In the genomic region with DNA sequence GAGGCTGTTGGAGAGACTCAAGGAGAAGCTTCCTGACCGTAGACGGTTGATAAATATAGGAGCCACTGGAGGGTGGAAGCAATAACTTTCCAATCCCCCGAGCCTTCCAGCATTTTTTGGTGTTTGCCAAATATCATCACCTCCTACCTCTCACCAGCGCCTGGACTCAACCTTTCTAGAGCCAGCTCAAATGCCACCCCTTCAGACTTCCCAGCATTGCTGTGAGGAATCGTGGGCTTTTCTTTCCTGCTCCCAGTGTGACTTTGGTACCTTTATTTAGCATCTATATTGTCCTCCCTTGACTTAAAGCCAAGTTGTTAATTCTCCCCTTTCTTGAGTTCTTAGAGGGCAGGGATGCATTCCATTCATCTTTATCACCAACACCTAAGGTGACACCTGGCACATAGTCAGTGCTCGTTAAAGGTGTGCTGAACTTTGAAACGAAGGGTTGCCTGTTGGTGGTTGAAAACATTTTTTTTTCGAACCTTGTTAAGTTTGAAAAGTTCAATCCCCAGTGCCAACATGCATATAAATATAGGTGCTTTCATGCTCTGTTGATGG, we compare ENCODE assay signal across 28 cellular contexts. TPM values are rescaled to one million over a fixed set of nuclear protein-coding genes. Genes with fewer than 3 reads are reported as not detected.
DNase-seq lines count a peak whose midpoint lies in the region; ATAC-seq and TF ChIP-seq lines count a peak whose summit lies in the region.
"Had no signal": no experiment of that assay in that cellular context is flagged by ENCODE, and none has a peak within 500 bp of the region (broad histone marks: within the 10 kb centered on the region; RNA-seq: fewer than 3 reads in every experiment).

No MANE protein-coding gene starts in this region.

- no peaks in the 10 kb centered on the region for H3K27me3 ChIP-seq in spleen (replicated peaks in 1 of 7)
- H3K27me3 ChIP-seq: SJSA1 had no signal

- no peaks in the 10 kb centered on the region for H3K9me3 ChIP-seq in spleen
- H3K9me3 ChIP-seq: prostate gland, SJSA1 had no signal

- no peak for TF ChIP-seq POLR2A in spleen (IDR thresholded peaks at IDR 0.05)

- WGBS in spleen, 5 donors: 77 to 91% (median 82%) methylated on average over 7 to 8 of the region's 8 CpGs

- peaks cover 7% of the 10 kb centered on the region for H3K9me3 Mint-ChIP-seq in activated CD4-positive, alpha-beta T cell treated with anti-CD3 and anti-CD28 coated beads for 36 hours (ENCODE audit: low read depth)
- no peaks in the 10 kb centered on the region for H3K9me3 Mint-ChIP-seq in IgD-negative memory B cell
- peaks cover 11% of the 10 kb centered on the region for H3K9me3 Mint-ChIP-seq in activated naive CD8-positive, alpha-beta T cell treated with anti-CD3 and anti-CD28 coated beads, Interleukin-2, amount 50 U/mL, for 24 hours
- no peaks in the 10 kb centered on the region for H3K9me3 Mint-ChIP-seq in osteocyte (ENCODE audit: unreplicated experiment)
- H3K9me3 Mint-ChIP-seq: brain; dendritic cell treated with granulocyte-macrophage colony-stimulating factor and Interleukin-4, amounts not matched to agents 40 ng/mL and 50 ng/mL, for 4 days; HFFc6 had no signal

- no peak for ATAC-seq in activated CD4-positive, alpha-beta T cell treated with anti-CD3 and anti-CD28 coated beads for 36 hours
- no peak for ATAC-seq in activated naive CD8-positive, alpha-beta T cell treated with anti-CD3 and anti-CD28 coated beads, Interleukin-2, amount 50 U/mL, for 24 hours
- ATAC-seq in GM19467 (IDR thresholded peaks at IDR 0.05; ENCODE audit: unreplicated experiment): no peak
- ATAC-seq: Panc1 had no signal

- H3K4me1 ChIP-seq in spleen: peaks cover 15 to 90% (median 38%) of the 10 kb centered on the region in 6 donors
- H3K4me1 ChIP-seq: BE2C, prostate gland, SJSA1 had no signal

- intact Hi-C loops in activated CD4-positive, alpha-beta T cell treated with anti-CD3 and anti-CD28 coated beads for 36 hours (cut with DNase I, micrococcal nuclease): loop anchor here in 1 of 2 experiments (5.0 to 10.0 kb wide), 2 partner anchors 503 to 826 kb away; no protein-coding TSS in a partner anchor
- intact Hi-C loops in spleen (cut with DNase I; ENCODE audit: low total_unique reads): no loop called here

- peak overlapping the region; percentile 97 for H3K27ac Mint-ChIP-seq in activated CD4-positive, alpha-beta T cell treated with anti-CD3 and anti-CD28 coated beads for 36 hours
- peak overlapping the region; percentile 93 to 100 (median 99) for H3K27ac Mint-ChIP-seq in IgD-negative memory B cell
- peak overlapping the region; percentile 97 for H3K27ac Mint-ChIP-seq in activated naive CD8-positive, alpha-beta T cell treated with anti-CD3 and anti-CD28 coated beads, Interleukin-2, amount 50 U/mL, for 24 hours
- H3K27ac Mint-ChIP-seq in osteocyte (ENCODE audit: unreplicated experiment): no peak overlapping the region
- H3K27ac Mint-ChIP-seq: brain; dendritic cell treated with granulocyte-macrophage colony-stimulating factor and Interleukin-4, amounts not matched to agents 40 ng/mL and 50 ng/mL, for 4 days; HFFc6 had no signal

- H3K36me3 ChIP-seq in spleen: no peaks in the 10 kb centered on the region
- H3K36me3 ChIP-seq: BE2C, prostate gland, SJSA1 had no signal

- peaks cover 99% of the 10 kb centered on the region for H3K4me1 Mint-ChIP-seq in activated CD4-positive, alpha-beta T cell treated with anti-CD3 and anti-CD28 coated beads for 36 hours
- H3K4me1 Mint-ChIP-seq in IgD-negative memory B cell: peaks cover 30 to 54% (median 40%) of the 10 kb centered on the region in 3 donors
- H3K4me1 Mint-ChIP-seq in activated naive CD8-positive, alpha-beta T cell treated with anti-CD3 and anti-CD28 coated beads, Interleukin-2, amount 50 U/mL, for 24 hours: peaks cover 100% of the 10 kb centered on the region
- H3K4me1 Mint-ChIP-seq in osteocyte (ENCODE audit: unreplicated experiment): peaks cover 2% of the 10 kb centered on the region
- H3K4me1 Mint-ChIP-seq: brain, neural crest cell had no signal

- no peaks in the 10 kb centered on the region for H3K27me3 Mint-ChIP-seq in activated CD4-positive, alpha-beta T cell treated with anti-CD3 and anti-CD28 coated beads for 36 hours
- H3K27me3 Mint-ChIP-seq in IgD-negative memory B cell (no peaks in the 10 kb centered on the region), osteocyte (ENCODE audit: unreplicated experiment) (peaks cover 22% of the 10 kb centered on the region)
- H3K27me3 Mint-ChIP-seq in activated naive CD8-positive, alpha-beta T cell treated with anti-CD3 and anti-CD28 coated beads, Interleukin-2, amount 50 U/mL, for 24 hours: no peaks in the 10 kb centered on the region

- peaks cover 18% of the 10 kb centered on the region for H3K36me3 Mint-ChIP-seq in activated CD4-positive, alpha-beta T cell treated with anti-CD3 and anti-CD28 coated beads for 36 hours (ENCODE audit: low read depth)
- H3K36me3 Mint-ChIP-seq in IgD-negative memory B cell: peaks cover 3% of the 10 kb centered on the region
- H3K36me3 Mint-ChIP-seq in activated naive CD8-positive, alpha-beta T cell treated with anti-CD3 and anti-CD28 coated beads, Interleukin-2, amount 50 U/mL, for 24 hours (ENCODE audit: low read depth): peaks cover 11% of the 10 kb centered on the region
- H3K36me3 Mint-ChIP-seq in osteocyte (ENCODE audit: unreplicated experiment): no peaks in the 10 kb centered on the region
- H3K36me3 Mint-ChIP-seq: brain had no signal

- H3K27ac ChIP-seq in spleen: peak overlapping the region in 2 of 8 donors; percentile 72 to 90
- H3K27ac ChIP-seq: prostate gland, SJSA1 had no signal

- POLR2A ChIA-PET in activated CD4-positive, alpha-beta T cell treated with anti-CD3 and anti-CD28 coated beads for 36 hours (lab: Charles Lee): interaction anchor here (0.7 to 1.5 kb wide), 2 partner anchors 34 to 60 kb away, joined by 4 to 6 read pairs; no protein-coding TSS in a partner anchor

- DNase-seq in activated CD4-positive, alpha-beta T cell treated with anti-CD3 and anti-CD28 coated beads for 36 hours: no peak
- no peak for DNase-seq in activated CD4-positive, alpha-beta T cell treated with anti-CD3 and anti-CD28 coated beads for 48 hours
- DNase-seq in activated naive CD8-positive, alpha-beta T cell treated with anti-CD3 and anti-CD28 coated beads, Interleukin-2, amount 50 U/mL, for 24 hours: no peak
- DNase-seq in osteocyte (ENCODE audit: extremely low spot score, unreplicated experiment) (peak; percentile 36), spleen (no peak), UCSD-AML1 (lab: John Stamatoyannopoulos, UW; ENCODE audit: unreplicated experiment) (no peak)
- DNase-seq: 8988T; activated CD4-positive, alpha-beta T cell treated with anti-CD3 and anti-CD28 coated beads for 4 hours; activated gamma-delta T cell; BE2C; foreskin melanocyte; GDM1; HFFc6; kidney glomerular epithelial cell; NCI-H1436 treated with DMSO at 0.1 percent for 48 hours; stimulated activated CD4-positive, alpha-beta T cell treated with anti-CD3 and anti-CD28 coated beads, Interleukin-4, amount 100 ng/mL, for 24 hours; T1000 had no signal

- CTCF ChIA-PET in activated CD4-positive, alpha-beta T cell treated with anti-CD3 and anti-CD28 coated beads for 36 hours (lab: Charles Lee): interaction anchor here (0.8 to 1.5 kb wide), 6 partner anchors 15 to 44 kb away, joined by 3 to 5 read pairs (median 4); no protein-coding TSS in a partner anchor

- TF ChIP-seq CTCF in osteocyte (IDR thresholded peaks at IDR 0.05) (no peak), spleen (IDR thresholded peaks at IDR 0.05 in 8 of 11, conservative IDR thresholded peaks at IDR 0.05 in 3 of 11) (no peak)

- no peak overlapping the region for H3K4me3 Mint-ChIP-seq in activated CD4-positive, alpha-beta T cell treated with anti-CD3 and anti-CD28 coated beads for 36 hours
- peak overlapping the region in 1 of 4 donors; percentile 25 for H3K4me3 Mint-ChIP-seq in IgD-negative memory B cell
- no peak overlapping the region for H3K4me3 Mint-ChIP-seq in activated naive CD8-positive, alpha-beta T cell treated with anti-CD3 and anti-CD28 coated beads, Interleukin-2, amount 50 U/mL, for 24 hours
- no peak overlapping the region for H3K4me3 Mint-ChIP-seq in osteocyte (ENCODE audit: unreplicated experiment)
- H3K4me3 Mint-ChIP-seq: brain; dendritic cell treated with granulocyte-macrophage colony-stimulating factor and Interleukin-4, amounts not matched to agents 40 ng/mL and 50 ng/mL, for 4 days; HFFc6; neural crest cell had no signal

- H3K4me3 ChIP-seq in spleen: no peak overlapping the region
- H3K4me3 ChIP-seq: prostate gland, SJSA1, skin epidermis had no signal

RNA-seq across cellular contexts. Expression of a gene that starts 35.3 kb away (rescaled TPM):
- 100 to 1,000 TPM; 325 to 389 TPM for total RNA-seq in activated CD4-positive, alpha-beta T cell treated with anti-CD3 and anti-CD28 coated beads for 36 hours
- polyA plus RNA-seq in IgD-negative memory B cell: 257 TPM
- 0.21 TPM in 1 of 2 replicates, not detected in the other for total RNA-seq in osteocyte
- total RNA-seq in spleen: 10 to 100 TPM; 31.9 to 77.4 (median 49.9) TPM
- polyA plus RNA-seq in spleen: 10 to 100 TPM; 29.0 to 79.1 (median 63.5) TPM
- total RNA-seq: epithelial cell of proximal tubule, HFFc6, M059J, SJSA1 had no signal

RNA-seq across cellular contexts. Expression of a gene that starts 47.1 kb away (rescaled TPM):
- total RNA-seq in activated CD4-positive, alpha-beta T cell treated with anti-CD3 and anti-CD28 coated beads for 36 hours: 100 to 1,000 TPM in 1 of 2 experiments, 10 to 100 TPM in 1; 99.7 to 122 TPM
- polyA plus RNA-seq in IgD-negative memory B cell (221 TPM), spleen (10 to 100 TPM; 74.2 to 79.6 (median 79.1) TPM)
- total RNA-seq in osteocyte (137 and 145 TPM in 2 replicates), spleen (100 to 1,000 TPM in 4 of 7 donors, 10 to 100 TPM in 3; 76.3 to 126 (median 102) TPM)

Comparison
In these comparisons a context has a peak if more than half of its experiments do, and no peak if none do; other contexts are left out.
1. RNA of a gene that starts 35.3 kb away (total RNA-seq): 325 to 389 TPM in activated CD4-positive, alpha-beta T cell treated with anti-CD3 and anti-CD28 coated beads for 36 hours and 31.9 to 77.4 TPM in spleen; 0.21 TPM in osteocyte; every median in the first group is over 10 times any median in the second.